In genomic region chr7:137328389-137329120, GRCh38 we compare ENCODE assay signal across 16 cellular contexts. TPM values are rescaled to one million over a fixed set of nuclear protein-coding genes. Genes with fewer than 3 reads are reported as not detected.
A peak's percentile ranks its signal among the peaks of the same experiment; 100 is the strongest.
DNase-seq lines count a peak whose midpoint lies in the region; ATAC-seq and TF ChIP-seq lines count a peak whose summit lies in the region.
"Had no signal": no experiment of that assay in that cellular context is flagged by ENCODE, and none has a peak within 500 bp of the region (broad histone marks: within the 10 kb centered on the region; RNA-seq: fewer than 3 reads in every experiment).

No MANE protein-coding gene starts in this region.

- POLR2A ChIA-PET in activated CD8-positive, alpha-beta T cell treated with anti-CD3 and anti-CD28 coated beads, Interleukin-2, amount 10 ng/mL, durations not matched to agents 7 days and 5 days (lab: Charles Lee), result no interaction called here

- H3K4me3 Mint-ChIP-seq in activated CD8-positive, alpha-beta T cell treated with anti-CD3 and anti-CD28 coated beads, Interleukin-2, amount 10 ng/mL, durations not matched to agents 7 days and 5 days, result no peak overlapping the region
- H3K4me3 Mint-ChIP-seq: B cell, immature natural killer cell had no signal

- ATAC-seq in HG02798 (IDR thresholded peaks at IDR 0.05; ENCODE audit: poor library complexity, unreplicated experiment) (no peak), HG03565 (IDR thresholded peaks at IDR 0.05; ENCODE audit: unreplicated experiment) (no peak)
- ATAC-seq in activated CD8-positive, alpha-beta T cell treated with anti-CD3 and anti-CD28 coated beads, Interleukin-2, amount 10 ng/mL, durations not matched to agents 7 days and 5 days, result no peak

- DNase-seq in EL, result peak; percentile 20
- peak in 23 of 42 donors; percentile 15 to 73 (median 44) for DNase-seq in head of caudate nucleus
- DNase-seq in activated CD8-positive, alpha-beta T cell treated with anti-CD3 and anti-CD28 coated beads, Interleukin-2, amount 10 ng/mL, durations not matched to agents 7 days and 5 days, result no peak
- no peak for DNase-seq in NCI-H1694 treated with DMSO at 0.1 percent for 48 hours (lab: John Stamatoyannopoulos, UW)
- DNase-seq: activated naive CD4-positive, alpha-beta T cell treated with anti-CD3 and anti-CD28 coated beads, Interleukin-2, amount 50 U/mL, for 16 hours; colonic mucosa; immature natural killer cell; NCI-H187 treated with DMSO at 0.1 percent for 48 hours; SJCRH30 had no signal

- no peaks in the 10 kb centered on the region for H3K36me3 Mint-ChIP-seq in activated CD8-positive, alpha-beta T cell treated with anti-CD3 and anti-CD28 coated beads, Interleukin-2, amount 10 ng/mL, durations not matched to agents 7 days and 5 days (ENCODE audit: low read depth)
- H3K36me3 Mint-ChIP-seq: immature natural killer cell had no signal

- CTCF ChIA-PET in activated CD8-positive, alpha-beta T cell treated with anti-CD3 and anti-CD28 coated beads, Interleukin-2, amount 10 ng/mL, durations not matched to agents 7 days and 5 days (lab: Charles Lee), result no interaction called here

- H3K9me3 Mint-ChIP-seq in activated CD8-positive, alpha-beta T cell treated with anti-CD3 and anti-CD28 coated beads, Interleukin-2, amount 10 ng/mL, durations not matched to agents 7 days and 5 days (ENCODE audit: insufficient read depth), result no peaks in the 10 kb centered on the region

- H3K27ac Mint-ChIP-seq in activated CD8-positive, alpha-beta T cell treated with anti-CD3 and anti-CD28 coated beads, Interleukin-2, amount 10 ng/mL, durations not matched to agents 7 days and 5 days, result no peak overlapping the region
- H3K27ac Mint-ChIP-seq: B cell, immature natural killer cell had no signal

- H3K27me3 Mint-ChIP-seq in activated CD8-positive, alpha-beta T cell treated with anti-CD3 and anti-CD28 coated beads, Interleukin-2, amount 10 ng/mL, durations not matched to agents 7 days and 5 days (ENCODE audit: low read depth), result no peaks in the 10 kb centered on the region
- H3K27me3 Mint-ChIP-seq: B cell had no signal

- no peak for TF ChIP-seq CTCF in 22Rv1 (IDR thresholded peaks at IDR 0.05)

- peak overlapping the region; percentile 7; the same call in 1 of the 2 replicates for H3K27ac ChIP-seq in 22Rv1
- peak overlapping the region; percentile 45 for H3K27ac ChIP-seq in angular gyrus (ENCODE audit: low read depth, low read length)
- H3K27ac ChIP-seq: colonic mucosa, esophagus muscularis mucosa, SJCRH30 had no signal

- H3K4me1 Mint-ChIP-seq in activated CD8-positive, alpha-beta T cell treated with anti-CD3 and anti-CD28 coated beads, Interleukin-2, amount 10 ng/mL, durations not matched to agents 7 days and 5 days (ENCODE audit: low read depth), result no peaks in the 10 kb centered on the region
- H3K4me1 Mint-ChIP-seq: B cell, immature natural killer cell had no signal

- intact Hi-C loops in head of caudate nucleus (cut with DNase I), result no loop called here

RNA-seq across cellular contexts. Expression of gene PTN, which starts 15.0 kb away (rescaled TPM):
- not detected for total RNA-seq in activated CD8-positive, alpha-beta T cell treated with anti-CD3 and anti-CD28 coated beads, Interleukin-2, amount 10 ng/mL, durations not matched to agents 7 days and 5 days
- total RNA-seq: activated CD8-positive, alpha-beta memory T cell treated with anti-CD3 and anti-CD28 coated beads for 36 hours; B cell had no signal

Comparison
In these comparisons a context has a peak if more than half of its experiments do, and no peak if none do; other contexts are left out.
1. DNase-seq: peak in EL (single experiment) and head of caudate nucleus (23 of 42); none in activated CD8-positive, alpha-beta T cell treated with anti-CD3 and anti-CD28 coated beads, Interleukin-2, amount 10 ng/mL, durations not matched to agents 7 days and 5 days (single experiment) and NCI-H1694 treated with DMSO at 0.1 percent for 48 hours (single experiment).